In genomic region chr2:65781756-65782155, GRCh38 we compare ENCODE assay signal across 34 cellular contexts.
"Had no signal": no experiment of that assay in that cellular context is flagged by ENCODE, and none has a peak within 500 bp of the region (broad histone marks: within the 10 kb centered on the region; RNA-seq: fewer than 3 reads in every experiment).

No MANE protein-coding gene starts in this region.

- H3K36me3 Mint-ChIP-seq: activated CD4-positive, alpha-beta memory T cell treated with anti-CD3 and anti-CD28 coated beads for 36 hours; activated naive CD4-positive, alpha-beta T cell treated with anti-CD3 and anti-CD28 coated beads, Interleukin-2, amount 50 U/mL, for 72 hours; brain had no signal

- H3K36me3 ChIP-seq: adrenal gland, cardiac muscle cell, Peyer's patch had no signal

- H3K9me3 ChIP-seq: adrenal gland, Peyer's patch had no signal

- H3K4me2 ChIP-seq: KMS-11 had no signal

- H3K4me3 Mint-ChIP-seq: activated B cell treated with CpG ODN at 0.5 μM for 24 hours; activated CD4-positive, alpha-beta memory T cell treated with anti-CD3 and anti-CD28 coated beads for 36 hours; activated naive CD4-positive, alpha-beta T cell treated with anti-CD3 and anti-CD28 coated beads for 36 hours; activated T-cell treated with anti-CD3 and anti-CD28 coated beads, Interleukin-2, amount 50 U/mL, for 4 hours; activated T-helper 1 cell treated with anti-CD3 and anti-CD28 coated beads, Interleukin-12 subunit alpha, Interleukin-12 subunit beta, Interleukin-2, Interleukin-4 antibody, amounts not matched to agents 30 ng/mL and 10 ng/mL and 1 ng/mL, durations not matched to agents 14 hours and 24 hours and 36 hours; brain; central memory CD8-positive, alpha-beta T cell had no signal

- H3K27ac Mint-ChIP-seq: activated B cell treated with CpG ODN at 0.5 μM for 24 hours; activated CD4-positive, alpha-beta memory T cell treated with anti-CD3 and anti-CD28 coated beads for 36 hours; activated naive CD4-positive, alpha-beta T cell treated with anti-CD3 and anti-CD28 coated beads for 36 hours; activated naive CD4-positive, alpha-beta T cell treated with anti-CD3 and anti-CD28 coated beads, Interleukin-2, amount 50 U/mL, for 72 hours; activated T-helper 1 cell treated with anti-CD3 and anti-CD28 coated beads, Interleukin-12 subunit alpha, Interleukin-12 subunit beta, Interleukin-2, Interleukin-4 antibody, amounts not matched to agents 30 ng/mL and 10 ng/mL and 1 ng/mL, durations not matched to agents 14 hours and 24 hours and 36 hours; brain had no signal

- H3K27me3 ChIP-seq: adrenal gland, cardiac muscle cell, Peyer's patch had no signal

- H3K9me3 Mint-ChIP-seq: activated B cell treated with CpG ODN at 0.5 μM for 24 hours; activated CD4-positive, alpha-beta memory T cell treated with anti-CD3 and anti-CD28 coated beads for 36 hours; activated naive CD4-positive, alpha-beta T cell treated with anti-CD3 and anti-CD28 coated beads, Interleukin-2, amount 50 U/mL, for 72 hours; activated T-cell treated with anti-CD3 and anti-CD28 coated beads, Interleukin-2, amount 50 U/mL, for 4 hours; activated T-helper 1 cell treated with anti-CD3 and anti-CD28 coated beads, Interleukin-12 subunit alpha, Interleukin-12 subunit beta, Interleukin-2, Interleukin-4 antibody, amounts not matched to agents 30 ng/mL and 10 ng/mL and 1 ng/mL, durations not matched to agents 14 hours and 24 hours and 36 hours had no signal

- H3K4me3 ChIP-seq: adrenal gland, cardiac muscle cell, Peyer's patch had no signal

- H3K4me1 Mint-ChIP-seq: activated B cell treated with CpG ODN at 0.5 μM for 24 hours; brain; central memory CD8-positive, alpha-beta T cell had no signal

- ATAC-seq: activated naive CD4-positive, alpha-beta T cell treated with anti-CD3 and anti-CD28 coated beads, Interleukin-2, amount 50 U/mL, for 72 hours; activated T-cell treated with anti-CD3 and anti-CD28 coated beads, Interleukin-2, amount 50 U/mL, for 4 hours; PC-3; Right ventricle myocardium inferior had no signal

- DNase-seq: activated B cell treated with CpG ODN at 0.5 μM for 24 hours; activated CD4-positive, alpha-beta memory T cell treated with anti-CD3 and anti-CD28 coated beads for 36 hours; activated CD4-positive, alpha-beta T cell treated with anti-CD3 and anti-CD28 coated beads for 4 hours; activated CD4-positive, alpha-beta T cell treated with anti-CD3 and anti-CD28 coated beads, Interleukin-2, amount 50 U/mL, for 1 hour; activated CD4-positive, CD25-positive, alpha-beta regulatory T cell treated with anti-CD3 and anti-CD28 coated beads, Interleukin-2, amount 50 U/mL, for 72 hours; activated CD8-positive, alpha-beta memory T cell treated with anti-CD3 and anti-CD28 coated beads, Interleukin-2, amount 50 U/mL, for 4 hours; activated gamma-delta T cell treated with Interleukin-2 at 50 U/mL for 16 hours; activated naive CD4-positive, alpha-beta T cell treated with anti-CD3 and anti-CD28 coated beads for 36 hours; activated T-cell treated with anti-CD3 and anti-CD28 coated beads for 4 hours; activated T-cell treated with anti-CD3 and anti-CD28 coated beads, Interleukin-2, amount 50 U/mL, for 4 hours; adrenal gland; NCI-H1092 treated with DMSO at 0.1 percent for 48 hours; NCI-H146; NCI-H187; NCI-H2029 treated with DMSO at 0.1 percent for 48 hours; NCI-H2171 treated with DMSO at 0.1 percent for 48 hours; NCI-H2227 treated with DMSO at 0.1 percent for 48 hours; NCI-H524 treated with DMSO at 0.1 percent for 48 hours; PC-3; Peyer's patch; RPMI8226; SIG-M5; SW 1271; T-helper 1 cell; T-helper 2 cell; T-helper 9 cell had no signal

- H3K27ac ChIP-seq: adrenal gland, cardiac muscle cell, KMS-11, Peyer's patch, VCaP had no signal

- H3K27me3 Mint-ChIP-seq: activated CD4-positive, alpha-beta memory T cell treated with anti-CD3 and anti-CD28 coated beads for 36 hours; central memory CD8-positive, alpha-beta T cell had no signal

- H3K4me1 ChIP-seq: adrenal gland, Peyer's patch had no signal
